Comparison of ENCODE assay signal across 9 cellular contexts in genomic region chr14:79044894-79045624, GRCh38.
DNase-seq lines count a peak whose midpoint lies in the region; TF ChIP-seq lines count a peak whose summit lies in the region.
"Had no signal": no experiment of that assay in that cellular context is flagged by ENCODE, and none has a peak within 500 bp of the region (broad histone marks: within the 10 kb centered on the region; RNA-seq: fewer than 3 reads in every experiment).

No MANE protein-coding gene starts in this region.

- no peak overlapping the region for H3K27ac ChIP-seq in SK-N-SH (ENCODE audit: low read depth in 2 of 2, low read length in 1 of 2)
- H3K27ac ChIP-seq in coronary artery = no peak overlapping the region
- H3K27ac ChIP-seq: adrenal gland, VCaP had no signal

- POLR2A ChIA-PET in SK-N-SH (lab: Yijun Ruan, JAX) = no interaction called here

- CTCF ChIA-PET in SK-N-SH (lab: Yijun Ruan, JAX) = interaction anchor here (1.3 kb wide), 1 partner anchor 77 kb away, joined by 3 read pairs; no protein-coding TSS in a partner anchor

- peaks cover 3% of the 10 kb centered on the region for H3K9me3 Mint-ChIP-seq in activated naive CD8-positive, alpha-beta T cell treated with anti-CD3 and anti-CD28 coated beads for 36 hours
- H3K9me3 Mint-ChIP-seq in endothelial cell (ENCODE audit: unreplicated experiment) = no peaks in the 10 kb centered on the region

- no peak overlapping the region for H3K27ac Mint-ChIP-seq in activated naive CD8-positive, alpha-beta T cell treated with anti-CD3 and anti-CD28 coated beads for 36 hours
- H3K27ac Mint-ChIP-seq in endothelial cell (ENCODE audit: unreplicated experiment) = no peak overlapping the region

- DNase-seq in HS-27A (ENCODE audit: low read depth) (peak; percentile 1), SK-N-SH (no peak), glomerular endothelial cell (ENCODE audit: extremely low read depth, low read depth, low spot score) (peak; percentile 52), superior temporal gyrus (ENCODE audit: extremely low spot score) (peak; percentile 31), endothelial cell (ENCODE audit: low spot score) (no peak), coronary artery (ENCODE audit: low spot score) (no peak)
- no peak for DNase-seq in activated naive CD8-positive, alpha-beta T cell treated with anti-CD3 and anti-CD28 coated beads for 36 hours

- no peaks in the 10 kb centered on the region for H3K27me3 ChIP-seq in SK-N-SH (ENCODE audit: insufficient read depth)
- H3K27me3 ChIP-seq: adrenal gland had no signal

- H3K27me3 Mint-ChIP-seq in activated naive CD8-positive, alpha-beta T cell treated with anti-CD3 and anti-CD28 coated beads for 36 hours = no peaks in the 10 kb centered on the region
- no peaks in the 10 kb centered on the region for H3K27me3 Mint-ChIP-seq in endothelial cell (ENCODE audit: unreplicated experiment)

- no peak overlapping the region for H2AFZ ChIP-seq in SK-N-SH (ENCODE audit: low read depth)

- no peaks in the 10 kb centered on the region for H3K9me2 ChIP-seq in SK-N-SH

- no peaks in the 10 kb centered on the region for H3K9me3 ChIP-seq in SK-N-SH
- H3K9me3 ChIP-seq: adrenal gland had no signal

- H3K36me3 ChIP-seq in SK-N-SH (replicated peaks in 1 of 2; ENCODE audit: control insufficient read depth in 1 of 2, insufficient read depth in 2 of 2, low read length in 1 of 2) = no peaks in the 10 kb centered on the region
- H3K36me3 ChIP-seq: adrenal gland had no signal

- no peak for TF ChIP-seq RAD21 in SK-N-SH (IDR thresholded peaks at IDR 0.05; ENCODE audit: low read length)

- no peaks in the 10 kb centered on the region for H3K36me3 Mint-ChIP-seq in activated naive CD8-positive, alpha-beta T cell treated with anti-CD3 and anti-CD28 coated beads for 36 hours
- H3K36me3 Mint-ChIP-seq in endothelial cell (ENCODE audit: low read depth, unreplicated experiment) = no peaks in the 10 kb centered on the region

- no peak for TF ChIP-seq CTCF in SK-N-SH (IDR thresholded peaks at IDR 0.05)
- TF ChIP-seq CTCF in endothelial cell (IDR thresholded peaks at IDR 0.05; ENCODE audit: unreplicated experiment) = no peak
- TF ChIP-seq CTCF in coronary artery (IDR thresholded peaks at IDR 0.05) = no peak

- no peaks in the 10 kb centered on the region for H3K4me1 Mint-ChIP-seq in activated naive CD8-positive, alpha-beta T cell treated with anti-CD3 and anti-CD28 coated beads for 36 hours
- peaks cover 4% of the 10 kb centered on the region for H3K4me1 Mint-ChIP-seq in endothelial cell (ENCODE audit: unreplicated experiment)

- no peaks in the 10 kb centered on the region for H3F3A ChIP-seq in SK-N-SH (replicated peaks; ENCODE audit: insufficient read depth)

- H3K4me2 ChIP-seq in SK-N-SH = no peak overlapping the region

- H3K79me2 ChIP-seq in SK-N-SH (ENCODE audit: insufficient read depth) = no peaks in the 10 kb centered on the region

- WGBS in SK-N-SH (ENCODE audit: low lambda C conversion rate) = 45% methylated on average over 8 of the region's 8 CpGs

- H3K4me1 ChIP-seq in SK-N-SH (ENCODE audit: control insufficient read depth in 1 of 2, insufficient read depth in 2 of 2, low read depth in 1 of 2, low read length in 1 of 2) = no peaks in the 10 kb centered on the region
- H3K4me1 ChIP-seq: adrenal gland had no signal

- H3K4me3 ChIP-seq in SK-N-SH (ENCODE audit: low read depth in 2 of 2, low read length in 1 of 2) (no peak overlapping the region), coronary artery (no peak overlapping the region)
- H3K4me3 ChIP-seq: adrenal gland had no signal

- no peak overlapping the region for H3K9ac ChIP-seq in SK-N-SH

- TF ChIP-seq EP300 in SK-N-SH (IDR thresholded peaks at IDR 0.05; ENCODE audit: borderline replicate concordance in 1 of 2, low read depth in 1 of 2, low read length in 1 of 2) = no peak

- no peaks in the 10 kb centered on the region for H4K20me1 ChIP-seq in SK-N-SH (ENCODE audit: insufficient read depth)

- no peak overlapping the region for H3K4me3 Mint-ChIP-seq in activated naive CD8-positive, alpha-beta T cell treated with anti-CD3 and anti-CD28 coated beads for 36 hours
- no peak overlapping the region for H3K4me3 Mint-ChIP-seq in endothelial cell (ENCODE audit: unreplicated experiment)

TF ChIP-seq in SK-N-SH, 30 proteins besides CTCF, POLR2A, EP300 and RAD21:
- TF ChIP-seq YY1 (IDR thresholded peaks at IDR 0.05; ENCODE audit: low read depth) = no peak
- TF ChIP-seq ZBTB33 (IDR thresholded peaks at IDR 0.05; ENCODE audit: borderline replicate concordance, low read depth) = 0 out of 2 replicates have a peak, but pooled peaks have one; percentile 15
- peak; percentile 50; the same call in 1 of the 2 replicates for TF ChIP-seq JUND (IDR thresholded peaks at IDR 0.05)
- no peak for TF ChIP-seq SMC3 (IDR thresholded peaks at IDR 0.05; ENCODE audit: low read depth, low read length)
- no peak for TF ChIP-seq GABPA (IDR thresholded peaks at IDR 0.05; ENCODE audit: low read depth)
- TF ChIP-seq PBX3 (IDR thresholded peaks at IDR 0.05) = peak; percentile 49
- TF ChIP-seq NFIC (IDR thresholded peaks at IDR 0.05; ENCODE audit: borderline replicate concordance) = no peak
- TF ChIP-seq RXRA (IDR thresholded peaks at IDR 0.05; ENCODE audit: borderline replicate concordance, low read depth) = no peak
- TF ChIP-seq TCF12 (IDR thresholded peaks at IDR 0.05) = no peak
- TF ChIP-seq FOSL2 (IDR thresholded peaks at IDR 0.05; ENCODE audit: borderline replicate concordance, low read depth) = peak; percentile 74

Comparison
In these comparisons a context has a peak if more than half of its experiments do, and no peak if none do; other contexts are left out.
1. DNase-seq: peak in HS-27A (single experiment), glomerular endothelial cell (single experiment) and superior temporal gyrus (single experiment); none in SK-N-SH (single experiment), activated naive CD8-positive, alpha-beta T cell treated with anti-CD3 and anti-CD28 coated beads for 36 hours (single experiment), endothelial cell (single experiment) and coronary artery (single experiment).